Comparison of ENCODE assay signal across 8 cellular contexts in the genomic region with DNA sequence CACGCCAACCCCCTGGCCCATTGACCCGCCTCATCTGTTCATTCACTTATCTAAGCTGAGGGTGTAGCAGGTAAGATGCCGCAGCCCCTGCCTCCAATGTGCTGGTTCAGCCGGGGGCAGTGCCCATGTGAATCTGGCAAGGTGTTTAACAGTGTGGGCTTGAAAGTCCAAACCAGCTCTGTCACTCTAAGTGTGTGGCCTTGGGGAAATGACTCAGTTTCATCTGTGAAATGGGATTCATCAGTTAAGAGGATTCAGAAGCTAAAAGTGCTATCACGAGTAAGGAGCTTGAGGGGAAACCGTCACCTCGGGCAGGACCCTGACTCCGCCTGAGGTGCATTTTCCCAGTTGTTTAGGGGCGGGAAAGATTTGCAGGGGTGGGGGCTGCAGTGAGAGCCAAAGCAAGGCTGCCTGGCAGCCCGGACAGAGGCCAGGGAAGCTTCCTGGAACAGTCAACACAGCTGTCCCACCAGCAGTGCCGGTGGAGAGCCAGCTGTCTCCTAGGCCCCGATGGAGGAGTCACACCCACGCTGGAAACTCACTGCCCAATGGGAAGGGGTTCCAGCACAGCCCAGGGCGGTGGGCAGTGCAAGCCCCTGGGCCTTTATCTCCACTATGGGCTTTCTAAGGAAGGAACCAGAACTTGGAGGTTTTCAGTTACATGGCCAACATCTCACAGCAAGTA. TPM values are rescaled to one million over a fixed set of nuclear protein-coding genes. Genes with fewer than 3 reads are reported as not detected.
DNase-seq lines count a peak whose midpoint lies in the region; ATAC-seq and TF ChIP-seq lines count a peak whose summit lies in the region.

No MANE protein-coding gene starts in this region.

- intact Hi-C loops in sigmoid colon (cut with DNase I), result no loop called here

- no peak for TF ChIP-seq EP300 in sigmoid colon (IDR thresholded peaks at IDR 0.05)

- H3K4me1 ChIP-seq in SJCRH30, result peaks cover 25% of the 10 kb centered on the region; the same call in 1 of the 2 replicates
- H3K4me1 ChIP-seq in sigmoid colon, result peaks cover 0 to 27% (median 24%) of the 10 kb centered on the region in 4 donors

- TF ChIP-seq POLR2A in sigmoid colon (IDR thresholded peaks at IDR 0.05) (no peak), GM18505 (IDR thresholded peaks at IDR 0.05; ENCODE audit: borderline replicate concordance, extremely low read depth, insufficient read depth, insufficient read length) (no peak), erythroblast (IDR thresholded peaks at IDR 0.05; ENCODE audit: low read length) (no peak)

- H3K36me3 ChIP-seq in SJCRH30, result no peaks in the 10 kb centered on the region
- peaks cover 0 to 11% (median under 1%) of the 10 kb centered on the region in 4 donors for H3K36me3 ChIP-seq in sigmoid colon

- TF ChIP-seq CTCF in GM12875 (IDR thresholded peaks at IDR 0.05; ENCODE audit: borderline replicate concordance, insufficient read depth, low read depth, low read length) (no peak), fibroblast of pulmonary artery (IDR thresholded peaks at IDR 0.05; ENCODE audit: low read length, missing control alignments) (no peak), sigmoid colon (IDR thresholded peaks at IDR 0.05) (no peak)

- H3K4me3 ChIP-seq in GM12875 (ENCODE audit: low read depth, low read length), result peak overlapping the region; percentile 23
- peak overlapping the region; percentile 35 for H3K4me3 ChIP-seq in SJCRH30
- H3K4me3 ChIP-seq in fibroblast of pulmonary artery (replicated peaks; ENCODE audit: low read depth, low read length), result peak overlapping the region; percentile 56
- H3K4me3 ChIP-seq in sigmoid colon, result peak overlapping the region in 3 of 4 donors; percentile 27 to 46 (median 45)

- H3K9me3 ChIP-seq in SJCRH30 (replicated peaks) (no peaks in the 10 kb centered on the region), sigmoid colon (no peaks in the 10 kb centered on the region)

- H3K27ac ChIP-seq in SJCRH30 (peak overlapping the region; percentile 58), sigmoid colon (peak overlapping the region; percentile 63 to 76 (median 71))

- ATAC-seq in GM18517 (IDR thresholded peaks at IDR 0.05; ENCODE audit: unreplicated experiment) (no peak), GM18505 (IDR thresholded peaks at IDR 0.05; ENCODE audit: unreplicated experiment) (no peak)

- 49 to 63% methylated on average over 14 of the region's 14 CpGs for WGBS in sigmoid colon, 2 donors

- H3K27me3 ChIP-seq in SJCRH30 (no peaks in the 10 kb centered on the region), sigmoid colon (no peaks in the 10 kb centered on the region)

- DNase-seq in SJCRH30 (peak; percentile 88 to 91), fibroblast of pulmonary artery (ENCODE audit: low read depth) (no peak), sigmoid colon (no peak), SKM-1 treated with dmso at 0.1 percent for 144 hours (lab: John Stamatoyannopoulos, UW; ENCODE audit: unreplicated experiment) (no peak), erythroblast (lab: John Stamatoyannopoulos, UW) (no peak)

RNA-seq across cellular contexts. Expression of a gene that starts 9.7 kb away (rescaled TPM):
- 74.2 and 77.5 TPM in 2 replicates for total RNA-seq in SJCRH30 (2014; rRNA removed; shearing (Covaris generic))
- total RNA-seq in sigmoid colon, result 10 to 100 TPM; 16.3 to 25.1 (median 20.4) TPM
- polyA plus RNA-seq in sigmoid colon, result 10 to 100 TPM; 41.8 to 73.3 (median 60.1) TPM

RNA-seq across cellular contexts. Expression of a gene that starts 21.1 kb away (rescaled TPM):
- 27.7 and 28.0 TPM in 2 replicates for total RNA-seq in SJCRH30 (2014; rRNA removed; shearing (Covaris generic))
- 10 to 100 TPM; 10.7 to 18.0 (median 12.0) TPM for total RNA-seq in sigmoid colon
- 10 to 100 TPM in 2 of 3 donors, 1 to 10 TPM in 1; 6.0 to 45.1 (median 14.3) TPM for polyA plus RNA-seq in sigmoid colon

RNA-seq across cellular contexts. Expression of a gene that starts 38.8 kb away (rescaled TPM):
- total RNA-seq in SJCRH30 (2014; rRNA removed; shearing (Covaris generic)), result 38.7 and 40.3 TPM in 2 replicates
- total RNA-seq in sigmoid colon, result 10 to 100 TPM; 26.4 to 60.7 (median 29.7) TPM
- 10 to 100 TPM; 58.3 to 80.9 (median 67.0) TPM for polyA plus RNA-seq in sigmoid colon

RNA-seq across cellular contexts. Expression of a gene that starts 39.2 kb away (rescaled TPM):
- total RNA-seq in SJCRH30 (2014; rRNA removed; shearing (Covaris generic)), result 30.2 and 36.9 TPM in 2 replicates
- 10 to 100 TPM in 1 of 4 donors, 1 to 10 TPM in 3; 7.6 to 14.1 (median 9.1) TPM for total RNA-seq in sigmoid colon
- polyA plus RNA-seq in sigmoid colon, result 10 to 100 TPM; 16.7 to 20.8 (median 18.0) TPM

RNA-seq across cellular contexts. Expression of a gene that starts 59.2 kb away (rescaled TPM):
- total RNA-seq in SJCRH30 (2014; rRNA removed; shearing (Covaris generic)), result 27.7 and 28.0 TPM in 2 replicates
- 10 to 100 TPM; 18.2 to 28.5 (median 19.8) TPM for total RNA-seq in sigmoid colon
- 1 to 10 TPM; 4.2 to 7.1 (median 4.6) TPM for polyA plus RNA-seq in sigmoid colon

Comparison
In these comparisons a context has a peak if more than half of its experiments do, and no peak if none do; other contexts are left out.
1. DNase-seq: peak in SJCRH30 (2 of 2); none in fibroblast of pulmonary artery (single experiment), sigmoid colon (single experiment), SKM-1 treated with dmso at 0.1 percent for 144 hours (single experiment) and erythroblast (0 of 2).
2. Peak in every context shown above with its lines, with median percentiles within 50 percentile points of each other: H3K4me3 ChIP-seq.